18 cellular contexts compared by ENCODE assay signal in the genomic region with DNA sequence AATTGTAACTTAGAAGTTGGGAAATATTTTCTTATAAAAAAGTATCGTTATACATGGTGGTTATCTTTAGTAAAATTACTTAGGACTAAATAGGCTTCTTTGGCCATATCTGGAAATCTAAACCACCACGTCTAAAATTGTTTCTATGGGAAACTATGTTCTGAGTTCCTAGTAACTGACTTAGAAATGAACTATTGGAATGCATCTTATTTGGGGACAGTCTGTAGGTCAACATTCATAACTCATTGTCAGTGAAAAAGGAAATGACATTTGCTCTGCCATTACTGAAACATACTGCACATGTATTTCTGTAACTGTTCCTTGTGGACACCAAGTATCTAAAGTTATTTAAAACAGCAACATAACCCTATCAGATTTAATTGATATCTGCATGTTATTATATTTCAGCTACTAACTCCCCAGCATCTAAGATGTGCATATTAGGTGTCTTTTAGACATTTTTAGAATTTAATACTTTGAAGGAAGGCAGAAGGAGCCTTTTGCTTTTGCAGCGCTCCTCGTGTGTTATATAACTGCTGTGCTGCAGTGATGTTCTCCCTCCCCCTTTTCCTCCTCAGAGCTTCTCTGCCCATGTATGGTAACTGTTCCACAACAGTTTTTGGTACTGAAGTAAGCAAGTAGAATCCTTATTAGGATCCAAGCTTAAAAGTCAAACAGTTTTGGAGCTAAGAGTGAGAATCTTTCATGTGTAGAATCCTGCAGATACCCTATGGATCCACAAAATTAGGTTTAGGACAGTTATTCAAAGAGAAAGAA. TPM values are rescaled to one million over a fixed set of nuclear protein-coding genes. Genes with fewer than 3 reads are reported as not detected.
DNase-seq lines count a peak whose midpoint lies in the region; ATAC-seq and TF ChIP-seq lines count a peak whose summit lies in the region.
"Had no signal": no experiment of that assay in that cellular context is flagged by ENCODE, and none has a peak within 500 bp of the region (broad histone marks: within the 10 kb centered on the region; RNA-seq: fewer than 3 reads in every experiment).

No MANE protein-coding gene starts in this region.

- H3K9me3 ChIP-seq in SU-DHL-6 (ENCODE audit: insufficient read depth, low read length) (no peaks in the 10 kb centered on the region), thoracic aorta (no peaks in the 10 kb centered on the region)
- H3K9me3 ChIP-seq: Caco-2, prostate gland had no signal

- H3K4me3 ChIP-seq in SU-DHL-6 (ENCODE audit: insufficient read depth, low read length, poor library complexity, severe bottlenecking) (peak overlapping the region; percentile 2), thoracic aorta (peak overlapping the region; percentile 27)
- H3K4me3 ChIP-seq: prostate gland had no signal

- peaks cover 66% of the 10 kb centered on the region for H3F3A ChIP-seq in SU-DHL-6 (ENCODE audit: insufficient read depth)

- no peaks in the 10 kb centered on the region for H3K36me3 Mint-ChIP-seq in activated CD4-positive, alpha-beta T cell treated with anti-CD3 and anti-CD28 coated beads for 36 hours (ENCODE audit: low read depth)

- peaks cover 9 to 28% of the 10 kb centered on the region in 2 donors for H3K4me1 ChIP-seq in thoracic aorta (ENCODE audit: control insufficient read depth in 1 of 2, low read depth in 2 of 2)
- H3K4me1 ChIP-seq: Caco-2, prostate gland had no signal

- H3K27ac Mint-ChIP-seq in activated CD4-positive, alpha-beta T cell treated with anti-CD3 and anti-CD28 coated beads for 36 hours, result peak overlapping the region; percentile 33
- H3K27ac Mint-ChIP-seq: immature natural killer cell had no signal

- peak overlapping the region; percentile 52 for H3K9ac ChIP-seq in SU-DHL-6 (ENCODE audit: low read length)

- CTCF ChIA-PET in activated CD4-positive, alpha-beta T cell treated with anti-CD3 and anti-CD28 coated beads for 36 hours (lab: Charles Lee), result interaction anchor here (0.8 to 1.8 kb wide), 9 partner anchors 9 to 214 kb away, joined by 3 to 9 read pairs (median 3); no protein-coding TSS in a partner anchor

- H3K27me3 ChIP-seq in SU-DHL-6 (ENCODE audit: low read length), result no peaks in the 10 kb centered on the region
- no peaks in the 10 kb centered on the region for H3K27me3 ChIP-seq in thoracic aorta (replicated peaks; ENCODE audit: insufficient read depth)

- H3K9me3 Mint-ChIP-seq in activated CD4-positive, alpha-beta T cell treated with anti-CD3 and anti-CD28 coated beads for 36 hours (ENCODE audit: low read depth), result no peaks in the 10 kb centered on the region
- H3K9me3 Mint-ChIP-seq: immature natural killer cell had no signal

- no peaks in the 10 kb centered on the region for H3K27me3 Mint-ChIP-seq in activated CD4-positive, alpha-beta T cell treated with anti-CD3 and anti-CD28 coated beads for 36 hours

- no peak for DNase-seq in activated CD4-positive, alpha-beta T cell treated with anti-CD3 and anti-CD28 coated beads for 36 hours
- no peak for DNase-seq in activated CD4-positive, alpha-beta T cell treated with anti-CD3 and anti-CD28 coated beads, Interleukin-2, amount 50 U/mL, for 4 hours
- peak; percentile 51 for DNase-seq in left kidney (ENCODE audit: low read depth, low spot score)
- no peak for DNase-seq in thoracic aorta (ENCODE audit: low spot score)
- DNase-seq in EL, result no peak
- DNase-seq in activated CD8-positive, alpha-beta memory T cell treated with anti-CD3 and anti-CD28 coated beads, Interleukin-2, amount 50 U/mL, for 48 hours, result no peak
- DNase-seq: activated CD4-positive, alpha-beta T cell treated with anti-CD3 and anti-CD28 coated beads, Interleukin-2, amount 50 U/mL, for 48 hours; activated effector memory CD4-positive, alpha-beta T cell treated with Interleukin-2 at 50 U/mL for 16 hours; Caco-2; HCEC 1CT; immature natural killer cell; NCI-H187 treated with DMSO at 0.1 percent for 48 hours; NCI-H69; stimulated activated CD4-positive, alpha-beta T cell treated with anti-CD3 and anti-CD28 coated beads, Interleukin-1b, Interleukin-23, amount 100 ng/mL, for 48 hours had no signal

- H3K36me3 ChIP-seq in SU-DHL-6 (ENCODE audit: low read length) (no peaks in the 10 kb centered on the region), thoracic aorta (no peaks in the 10 kb centered on the region)
- H3K36me3 ChIP-seq: prostate gland had no signal

- H3K4me3 Mint-ChIP-seq in activated CD4-positive, alpha-beta T cell treated with anti-CD3 and anti-CD28 coated beads for 36 hours, result no peak overlapping the region
- H3K4me3 Mint-ChIP-seq: immature natural killer cell had no signal

- peaks cover 69% of the 10 kb centered on the region for H3K4me1 Mint-ChIP-seq in activated CD4-positive, alpha-beta T cell treated with anti-CD3 and anti-CD28 coated beads for 36 hours

- peak overlapping the region; percentile 84 for H3K4me2 ChIP-seq in SU-DHL-6 (ENCODE audit: low read depth, low read length, poor library complexity, severe bottlenecking)

- POLR2A ChIA-PET in activated CD4-positive, alpha-beta T cell treated with anti-CD3 and anti-CD28 coated beads for 36 hours (lab: Charles Lee), result interaction anchor here (1.6 kb wide), 1 partner anchor 82 kb away, joined by 3 read pairs; no protein-coding TSS in a partner anchor

- TF ChIP-seq CTCF in SU-DHL-6 (IDR thresholded peaks at IDR 0.05; ENCODE audit: insufficient read depth, low read length, poor library complexity, severe bottlenecking), result no peak
- no peak for TF ChIP-seq CTCF in thoracic aorta (IDR thresholded peaks at IDR 0.05)

- H3K27ac ChIP-seq in SU-DHL-6 (ENCODE audit: low read depth, low read length) (peak overlapping the region; percentile 100), thoracic aorta (peak overlapping the region; percentile 33 to 59)
- H3K27ac ChIP-seq: 22Rv1 had no signal

- no peaks in the 10 kb centered on the region for H3K79me2 ChIP-seq in SU-DHL-6 (ENCODE audit: insufficient read depth, low read length)

- no peaks in the 10 kb centered on the region for H4K20me1 ChIP-seq in SU-DHL-6 (ENCODE audit: low read depth, low read length)

- no peak for ATAC-seq in activated CD4-positive, alpha-beta T cell treated with anti-CD3 and anti-CD28 coated beads for 36 hours
- ATAC-seq in thoracic aorta (ENCODE audit: insufficient number of reproducible peaks, low FRiP score, low read depth), result peak; percentile 57
- ATAC-seq in HG02623 (IDR thresholded peaks at IDR 0.05; ENCODE audit: unreplicated experiment), result no peak

- H2AFZ ChIP-seq in SU-DHL-6 (ENCODE audit: low read depth, low read length, severe bottlenecking), result no peak overlapping the region

- no peaks in the 10 kb centered on the region for H3K9me2 ChIP-seq in SU-DHL-6 (replicated peaks; ENCODE audit: insufficient read depth, low read length)

- intact Hi-C loops in activated CD4-positive, alpha-beta T cell treated with anti-CD3 and anti-CD28 coated beads for 36 hours (cut with DNase I, micrococcal nuclease), result loop anchor here in 1 of 2 experiments (5.0 kb wide), 1 partner anchor 272 kb away; no protein-coding TSS in a partner anchor

RNA-seq across cellular contexts. Expression of gene TMEM131L, which starts 37.2 kb away (rescaled TPM):
- total RNA-seq in activated CD4-positive, alpha-beta T cell treated with anti-CD3 and anti-CD28 coated beads for 36 hours, result 10 to 100 TPM; 45.8 to 45.9 TPM
- 10 to 100 TPM; 22.2 to 25.6 TPM for total RNA-seq in thoracic aorta
